8 cellular contexts compared by ENCODE assay signal in genomic region chr1:59506952-59507351, GRCh38.
A peak's percentile ranks its signal among the peaks of the same experiment; 100 is the strongest.
DNase-seq lines count a peak whose midpoint lies in the region; ATAC-seq, FAIRE-seq and TF ChIP-seq lines count a peak whose summit lies in the region.

No MANE protein-coding gene starts in this region.

- ATAC-seq in GM18519 (IDR thresholded peaks at IDR 0.05; ENCODE audit: low FRiP score, unreplicated experiment) (peak; percentile 60), HG02852 (IDR thresholded peaks at IDR 0.05; ENCODE audit: unreplicated experiment) (peak; percentile 88)
- ATAC-seq in activated T-cell treated with anti-CD3 and anti-CD28 coated beads, Interleukin-2, amount 50 U/mL, for 4 hours, result no peak

- FAIRE-seq in RCC 7860 (lab: Jason Lieb, UNC), result no peak

- no peaks in the 10 kb centered on the region for H3K27me3 Mint-ChIP-seq in activated T-cell treated with anti-CD3 and anti-CD28 coated beads, Interleukin-2, amount 50 U/mL, for 4 hours (ENCODE audit: low read depth)

- DNase-seq in SIG-M5 (lab: John Stamatoyannopoulos, UW) (peak; percentile 69), medulla oblongata (ENCODE audit: extremely low spot score) (peak; percentile 25), RCC 7860 (ENCODE audit: low spot score) (no peak), HEK293T (ENCODE audit: extremely low spot score) (no peak), NCI-H2081 (lab: John Stamatoyannopoulos, UW) (no peak)
- no peak for DNase-seq in activated T-cell treated with anti-CD3 and anti-CD28 coated beads, Interleukin-2, amount 50 U/mL, for 4 hours

- H3K4me1 Mint-ChIP-seq in activated T-cell treated with anti-CD3 and anti-CD28 coated beads, Interleukin-2, amount 50 U/mL, for 4 hours (ENCODE audit: low read depth), result no peaks in the 10 kb centered on the region

- CTCF ChIA-PET in HEK293T (lab: Yijun Ruan, JAX), result no interaction called here

- no peak overlapping the region for H3K4me3 Mint-ChIP-seq in activated T-cell treated with anti-CD3 and anti-CD28 coated beads, Interleukin-2, amount 50 U/mL, for 4 hours

- H3K9me3 Mint-ChIP-seq in activated T-cell treated with anti-CD3 and anti-CD28 coated beads, Interleukin-2, amount 50 U/mL, for 4 hours, result no peaks in the 10 kb centered on the region

- no peaks in the 10 kb centered on the region for H3K36me3 Mint-ChIP-seq in activated T-cell treated with anti-CD3 and anti-CD28 coated beads, Interleukin-2, amount 50 U/mL, for 4 hours (ENCODE audit: insufficient read depth)

- POLR2A ChIA-PET in HEK293T (lab: Yijun Ruan, JAX), result no interaction called here

TF ChIP-seq in HEK293T, 16 proteins besides CTCF, POLR2A, EP300 and RAD21:
- TF ChIP-seq SP1 (IDR thresholded peaks at IDR 0.05) (no peak), ARNT (IDR thresholded peaks at IDR 0.05) (no peak), BHLHE40 (IDR thresholded peaks at IDR 0.05; ENCODE audit: borderline replicate concordance) (no peak)

Comparison
In these comparisons a context has a peak if more than half of its experiments do, and no peak if none do; other contexts are left out.
1. ATAC-seq: peak in GM18519 (single experiment) and HG02852 (single experiment); none in activated T-cell treated with anti-CD3 and anti-CD28 coated beads, Interleukin-2, amount 50 U/mL, for 4 hours (0 of 2).
2. DNase-seq: peak in SIG-M5 (single experiment) and medulla oblongata (single experiment); none in RCC 7860 (single experiment), HEK293T (single experiment), activated T-cell treated with anti-CD3 and anti-CD28 coated beads, Interleukin-2, amount 50 U/mL, for 4 hours (single experiment) and NCI-H2081 (0 of 2).